In genomic region chr7:137990251-137990901, GRCh38 we compare ENCODE assay signal across 12 cellular contexts. TPM values are rescaled to one million over a fixed set of nuclear protein-coding genes. Genes with fewer than 3 reads are reported as not detected.
DNase-seq lines count a peak whose midpoint lies in the region; ATAC-seq, FAIRE-seq and TF ChIP-seq lines count a peak whose summit lies in the region.
"Had no signal": no experiment of that assay in that cellular context is flagged by ENCODE, and none has a peak within 500 bp of the region (broad histone marks: within the 10 kb centered on the region; RNA-seq: fewer than 3 reads in every experiment).

No MANE protein-coding gene starts in this region.

- H3K36me3 ChIP-seq in astrocyte (ENCODE audit: insufficient read depth, low read length) (no peaks in the 10 kb centered on the region), heart right ventricle (no peaks in the 10 kb centered on the region)
- H3K36me3 ChIP-seq: pancreas had no signal

- peak; percentile 38 for DNase-seq in GM03348 (ENCODE audit: low spot score)
- DNase-seq in astrocyte (ENCODE audit: low read depth): peak; percentile 98
- DNase-seq in heart right ventricle: peak in 1 of 2 donors; percentile 30
- peak; percentile 93 for DNase-seq in retinal pigment epithelial cell (ENCODE audit: low read depth)
- no peak for DNase-seq in dorsolateral prefrontal cortex
- DNase-seq in activated CD4-positive, alpha-beta T cell treated with anti-CD3 and anti-CD28 coated beads for 48 hours: no peak
- DNase-seq in osteocyte (ENCODE audit: extremely low spot score, unreplicated experiment): no peak
- DNase-seq in NCI-H510A treated with DMSO at 0.1 percent for 48 hours (lab: John Stamatoyannopoulos, UW): no peak
- DNase-seq: CD4-positive, alpha-beta T cell; erythroblast; pancreas; T-helper 17 cell had no signal

- H3K4me1 Mint-ChIP-seq in astrocyte (ENCODE audit: low read depth, unreplicated experiment): peaks cover 49% of the 10 kb centered on the region
- peaks cover 10% of the 10 kb centered on the region for H3K4me1 Mint-ChIP-seq in osteocyte (ENCODE audit: unreplicated experiment)

- H3K9me3 ChIP-seq in astrocyte (ENCODE audit: insufficient read depth, low read depth, low read length) (no peaks in the 10 kb centered on the region), heart right ventricle (no peaks in the 10 kb centered on the region)
- H3K9me3 ChIP-seq: pancreas had no signal

- H4K20me1 ChIP-seq in astrocyte (ENCODE audit: insufficient read depth, low read length): peaks cover 53% of the 10 kb centered on the region

- no peaks in the 10 kb centered on the region for H3K27me3 Mint-ChIP-seq in astrocyte (ENCODE audit: low read depth, unreplicated experiment)
- no peaks in the 10 kb centered on the region for H3K27me3 Mint-ChIP-seq in osteocyte (ENCODE audit: unreplicated experiment)
- H3K27me3 Mint-ChIP-seq: CD4-positive, alpha-beta T cell; T-helper 17 cell had no signal

- peak overlapping the region; percentile 92 for H3K27ac ChIP-seq in astrocyte (ENCODE audit: low read depth, low read length)
- H3K27ac ChIP-seq in heart right ventricle: peak overlapping the region; percentile 32 to 90 (median 68)
- peak overlapping the region in 9 of 59 donors; percentile 2 to 62 (median 24) for H3K27ac ChIP-seq in dorsolateral prefrontal cortex

- peaks cover 18% of the 10 kb centered on the region for H3K36me3 Mint-ChIP-seq in astrocyte (ENCODE audit: low read depth, unreplicated experiment)
- peaks cover 2% of the 10 kb centered on the region for H3K36me3 Mint-ChIP-seq in osteocyte (ENCODE audit: unreplicated experiment)

- peak in 5 of 8 donors; percentile 10 to 48 (median 29) for ATAC-seq in heart right ventricle
- ATAC-seq: pancreas, T-helper 17 cell had no signal

- no peak for TF ChIP-seq CTCF in astrocyte (IDR thresholded peaks at IDR 0.05; ENCODE audit: insufficient read depth, low read depth, low read length)
- TF ChIP-seq CTCF in heart right ventricle (IDR thresholded peaks at IDR 0.05): no peak
- TF ChIP-seq CTCF in retinal pigment epithelial cell (conservative IDR thresholded peaks at IDR 0.05; ENCODE audit: low read depth, low read length): no peak
- no peak for TF ChIP-seq CTCF in dorsolateral prefrontal cortex (IDR thresholded peaks at IDR 0.05 in 54 of 56, conservative IDR thresholded peaks at IDR 0.05 in 2 of 56; ENCODE audit: low read depth in 1 of 56, partially characterized antibody in 56 of 56)
- TF ChIP-seq CTCF in osteocyte (IDR thresholded peaks at IDR 0.05): no peak

- H3K27me3 ChIP-seq in astrocyte (ENCODE audit: insufficient read depth, low read length): no peaks in the 10 kb centered on the region
- H3K27me3 ChIP-seq in heart right ventricle: no peaks in the 10 kb centered on the region
- H3K27me3 ChIP-seq in dorsolateral prefrontal cortex: no peaks in the 10 kb centered on the region
- H3K27me3 ChIP-seq: pancreas had no signal

- peaks cover 90% of the 10 kb centered on the region for H3K79me2 ChIP-seq in astrocyte (ENCODE audit: insufficient read depth, low read length)

- H2AFZ ChIP-seq in astrocyte (ENCODE audit: low read depth, low read length): no peak overlapping the region

- peak overlapping the region; percentile 69 for H3K4me2 ChIP-seq in astrocyte (ENCODE audit: low read length)

- FAIRE-seq in astrocyte (lab: Jason Lieb, UNC): peak; percentile 62
- FAIRE-seq: pancreas had no signal

- peak overlapping the region; percentile 80 for H3K9ac ChIP-seq in astrocyte (ENCODE audit: low read length)

- no peaks in the 10 kb centered on the region for H3K9me3 Mint-ChIP-seq in astrocyte (ENCODE audit: unreplicated experiment)
- H3K9me3 Mint-ChIP-seq in osteocyte (ENCODE audit: unreplicated experiment): no peaks in the 10 kb centered on the region
- H3K9me3 Mint-ChIP-seq: CD4-positive, alpha-beta T cell had no signal

- H3K4me1 ChIP-seq in astrocyte (ENCODE audit: insufficient read depth, low read length) (peaks cover 65% of the 10 kb centered on the region), heart right ventricle (peaks cover 24 to 99% (median 94%) of the 10 kb centered on the region in 9 donors)

- H3K27ac Mint-ChIP-seq in astrocyte (ENCODE audit: unreplicated experiment) (no peak overlapping the region), osteocyte (ENCODE audit: unreplicated experiment) (no peak overlapping the region)
- H3K27ac Mint-ChIP-seq: CD4-positive, alpha-beta T cell; T-helper 17 cell had no signal

- 42 to 56% methylated on average over 5 of the region's 5 CpGs for WGBS in heart right ventricle, 2 donors

- intact Hi-C loops in heart right ventricle (cut with DNase I) (loop anchor here in 2 of 10 donors (5.0 kb wide), 2 partner anchors 33 to 48 kb away; no protein-coding TSS in a partner anchor), dorsolateral prefrontal cortex (cut with DNase I) (no loop called here)

- H3K4me3 Mint-ChIP-seq in astrocyte (ENCODE audit: unreplicated experiment) (no peak overlapping the region), osteocyte (ENCODE audit: unreplicated experiment) (no peak overlapping the region)
- H3K4me3 Mint-ChIP-seq: CD4-positive, alpha-beta T cell; T-helper 17 cell had no signal

- H3K4me3 ChIP-seq in astrocyte (ENCODE audit: insufficient read depth, low read depth, low read length) (peak overlapping the region; percentile 26), heart right ventricle (peak overlapping the region in 4 of 10 donors; percentile 4 to 34 (median 14)), retinal pigment epithelial cell (ENCODE audit: low read length) (no peak overlapping the region), dorsolateral prefrontal cortex (no peak overlapping the region)
- H3K4me3 ChIP-seq: pancreas had no signal

RNA-seq across cellular contexts. Expression of gene CREB3L2, which starts 11.5 kb away (rescaled TPM):
- total RNA-seq in astrocyte (116 and 128 TPM in 2 replicates), heart right ventricle (10 to 100 TPM; 16.1 to 34.2 (median 23.7) TPM), dorsolateral prefrontal cortex (10 to 100 TPM in 116 of 120 experiments, 1 to 10 TPM in 4; 9.1 to 47.0 (median 19.1) TPM), osteocyte (143 and 144 TPM in 2 replicates)
- polyA plus RNA-seq in heart right ventricle: 1 to 10 TPM; 4.2 to 8.4 TPM

Comparison
In these comparisons a context has a peak if more than half of its experiments do, and no peak if none do; other contexts are left out.
1. DNase-seq: peak in GM03348 (single experiment), astrocyte (single experiment) and retinal pigment epithelial cell (single experiment); none in dorsolateral prefrontal cortex (0 of 10), activated CD4-positive, alpha-beta T cell treated with anti-CD3 and anti-CD28 coated beads for 48 hours (single experiment), osteocyte (single experiment) and NCI-H510A treated with DMSO at 0.1 percent for 48 hours (single experiment).